40 cellular contexts compared by ENCODE assay signal in genomic region chr3:118529554-118529953, GRCh38.
"Had no signal": no experiment of that assay in that cellular context is flagged by ENCODE, and none has a peak within 500 bp of the region (broad histone marks: within the 10 kb centered on the region; RNA-seq: fewer than 3 reads in every experiment).

No MANE protein-coding gene starts in this region.

- H3K4me3 Mint-ChIP-seq: activated B cell treated with CpG ODN at 0.5 μM for 24 hours; activated CD4-positive, alpha-beta memory T cell treated with anti-CD3 and anti-CD28 coated beads for 36 hours; activated CD4-positive, alpha-beta T cell treated with anti-CD3 and anti-CD28 coated beads, Interleukin-2, amount 10 ng/mL, durations not matched to agents 24 days and 14 days; activated CD8-positive, alpha-beta T cell treated with anti-CD3 and anti-CD28 coated beads for 36 hours; activated naive CD4-positive, alpha-beta T cell treated with anti-CD3 and anti-CD28 coated beads for 36 hours; activated naive CD8-positive, alpha-beta T cell treated with anti-CD3 and anti-CD28 coated beads for 36 hours; activated T-cell treated with anti-CD3 and anti-CD28 coated beads, Interleukin-2, amount 50 U/mL, for 4 hours; activated T-cell treated with anti-CD3 and anti-CD28 coated beads, Interleukin-2, amount 50 U/mL, for 72 hours; activated T-helper 1 cell treated with anti-CD3 and anti-CD28 coated beads, Interleukin-12 subunit alpha, Interleukin-12 subunit beta, Interleukin-2, Interleukin-4 antibody, amounts not matched to agents 30 ng/mL and 10 ng/mL and 1 ng/mL, durations not matched to agents 14 hours and 24 hours and 36 hours; activated T-helper 17 cell treated with anti-CD3 and anti-CD28 coated beads, Interleukin-2, amount 50 U/mL, for 72 hours; central memory CD8-positive, alpha-beta T cell; T-helper 1 cell treated with Interleukin-12 subunit alpha and Interleukin-12 subunit beta and Interleukin-4 antibody, amounts not matched to agents 30 μg/mL and 1 μg/mL, for 36 hours; T-helper 2 cell treated with Interferon-gamma antibody and Interleukin-4, amounts not matched to agents 5 μg/mL and 100 μg/mL, for 36 hours had no signal

- H3K36me3 Mint-ChIP-seq: activated CD4-positive, alpha-beta memory T cell treated with anti-CD3 and anti-CD28 coated beads for 36 hours; activated naive CD4-positive, alpha-beta T cell treated with anti-CD3 and anti-CD28 coated beads, Interleukin-2, amount 50 U/mL, for 72 hours; activated naive CD8-positive, alpha-beta T cell treated with anti-CD3 and anti-CD28 coated beads for 36 hours had no signal

- H3K27me3 ChIP-seq: adrenal gland, body of pancreas, brain microvascular endothelial cell, breast epithelium, cardiac muscle cell had no signal

- ATAC-seq: activated CD8-positive, alpha-beta T cell treated with anti-CD3 and anti-CD28 coated beads for 36 hours; activated naive CD4-positive, alpha-beta T cell treated with anti-CD3 and anti-CD28 coated beads, Interleukin-2, amount 50 U/mL, for 72 hours; activated T-cell treated with anti-CD3 and anti-CD28 coated beads, Interleukin-2, amount 50 U/mL, for 4 hours; activated T-cell treated with anti-CD3 and anti-CD28 coated beads, Interleukin-2, amount 50 U/mL, for 72 hours; activated T-helper 17 cell treated with anti-CD3 and anti-CD28 coated beads, Interleukin-2, amount 50 U/mL, for 72 hours; body of pancreas had no signal

- H3K9me3 ChIP-seq: adrenal gland, body of pancreas, breast epithelium had no signal

- H3K27ac Mint-ChIP-seq: activated B cell treated with CpG ODN at 0.5 μM for 24 hours; activated CD4-positive, alpha-beta memory T cell treated with anti-CD3 and anti-CD28 coated beads for 36 hours; activated CD4-positive, alpha-beta T cell treated with anti-CD3 and anti-CD28 coated beads, Interleukin-2, amount 10 ng/mL, durations not matched to agents 24 days and 14 days; activated CD8-positive, alpha-beta T cell treated with anti-CD3 and anti-CD28 coated beads for 36 hours; activated naive CD4-positive, alpha-beta T cell treated with anti-CD3 and anti-CD28 coated beads for 36 hours; activated naive CD4-positive, alpha-beta T cell treated with anti-CD3 and anti-CD28 coated beads, Interleukin-2, amount 50 U/mL, for 72 hours; activated naive CD8-positive, alpha-beta T cell treated with anti-CD3 and anti-CD28 coated beads for 36 hours; activated T-cell treated with anti-CD3 and anti-CD28 coated beads, Interleukin-2, amount 50 U/mL, for 72 hours; activated T-helper 1 cell treated with anti-CD3 and anti-CD28 coated beads, Interleukin-12 subunit alpha, Interleukin-12 subunit beta, Interleukin-2, Interleukin-4 antibody, amounts not matched to agents 30 ng/mL and 10 ng/mL and 1 ng/mL, durations not matched to agents 14 hours and 24 hours and 36 hours; activated T-helper 17 cell treated with anti-CD3 and anti-CD28 coated beads, Interleukin-2, amount 50 U/mL, for 72 hours; T-helper 1 cell treated with Interleukin-12 subunit alpha and Interleukin-12 subunit beta and Interleukin-4 antibody, amounts not matched to agents 30 μg/mL and 1 μg/mL, for 36 hours; T-helper 2 cell treated with Interferon-gamma antibody and Interleukin-4, amounts not matched to agents 5 μg/mL and 100 μg/mL, for 36 hours had no signal

- H3K4me3 ChIP-seq: adrenal gland, body of pancreas, breast epithelium, cardiac muscle cell had no signal

- H3K27me3 Mint-ChIP-seq: activated B cell treated with CpG ODN at 0.5 μM for 24 hours; activated CD4-positive, alpha-beta memory T cell treated with anti-CD3 and anti-CD28 coated beads for 36 hours; activated CD4-positive, alpha-beta T cell treated with anti-CD3 and anti-CD28 coated beads, Interleukin-2, amount 10 ng/mL, durations not matched to agents 24 days and 14 days; activated CD8-positive, alpha-beta T cell treated with anti-CD3 and anti-CD28 coated beads for 36 hours; activated naive CD8-positive, alpha-beta T cell treated with anti-CD3 and anti-CD28 coated beads for 36 hours; activated T-helper 17 cell treated with anti-CD3 and anti-CD28 coated beads, Interleukin-2, amount 50 U/mL, for 72 hours; central memory CD8-positive, alpha-beta T cell had no signal

- DNase-seq: activated B cell treated with CpG ODN at 0.5 μM for 24 hours; activated CD4-positive, alpha-beta memory T cell treated with anti-CD3 and anti-CD28 coated beads for 36 hours; activated CD4-positive, alpha-beta T cell treated with anti-CD3 and anti-CD28 coated beads for 4 hours; activated CD4-positive, alpha-beta T cell treated with anti-CD3 and anti-CD28 coated beads, Interleukin-2, amount 10 ng/mL, durations not matched to agents 24 days and 14 days; activated CD4-positive, alpha-beta T cell treated with anti-CD3 and anti-CD28 coated beads, Interleukin-2, amount 50 U/mL, for 1 hour; activated CD4-positive, alpha-beta T cell treated with anti-CD3 and anti-CD28 coated beads, Interleukin-2, amount 50 U/mL, for 4 hours; activated CD4-positive, CD25-positive, alpha-beta regulatory T cell treated with anti-CD3 and anti-CD28 coated beads, Interleukin-2, amount 50 U/mL, for 72 hours; activated CD8-positive, alpha-beta memory T cell treated with anti-CD3 and anti-CD28 coated beads, Interleukin-2, amount 50 U/mL, for 4 hours; activated CD8-positive, alpha-beta T cell treated with anti-CD3 and anti-CD28 coated beads for 36 hours; activated effector memory CD4-positive, alpha-beta T cell treated with anti-CD3 and anti-CD28 coated beads, Interleukin-2, amount 50 U/mL, for 16 hours; activated gamma-delta T cell treated with Interleukin-2 at 50 U/mL for 16 hours; activated naive CD4-positive, alpha-beta T cell; activated naive CD4-positive, alpha-beta T cell treated with anti-CD3 and anti-CD28 coated beads for 36 hours; activated naive CD4-positive, alpha-beta T cell treated with anti-CD3 and anti-CD28 coated beads, Interleukin-2, amount 50 U/mL, for 16 hours; activated naive CD8-positive, alpha-beta T cell treated with anti-CD3 and anti-CD28 coated beads for 36 hours; activated T-cell treated with anti-CD3 and anti-CD28 coated beads for 4 hours; activated T-cell treated with anti-CD3 and anti-CD28 coated beads, Interleukin-2, amount 50 U/mL, for 1 hour; activated T-cell treated with anti-CD3 and anti-CD28 coated beads, Interleukin-2, amount 50 U/mL, for 4 hours; activated T-cell treated with anti-CD3 and anti-CD28 coated beads, Interleukin-2, amount 50 U/mL, for 72 hours; adrenal gland; amniotic stem cell; aorta; body of pancreas; brain microvascular endothelial cell; caudate nucleus; cerebellar nuclear complex; T-helper 1 cell; T-helper 2 cell; T-helper 9 cell had no signal

- H3K4me1 Mint-ChIP-seq: activated B cell treated with CpG ODN at 0.5 μM for 24 hours; activated CD4-positive, alpha-beta T cell treated with anti-CD3 and anti-CD28 coated beads, Interleukin-2, amount 10 ng/mL, durations not matched to agents 24 days and 14 days; activated naive CD8-positive, alpha-beta T cell treated with anti-CD3 and anti-CD28 coated beads for 36 hours; activated T-helper 17 cell treated with anti-CD3 and anti-CD28 coated beads, Interleukin-2, amount 50 U/mL, for 72 hours; central memory CD8-positive, alpha-beta T cell had no signal

- FAIRE-seq: astrocyte, TTC549 had no signal

- H3K4me1 ChIP-seq: adrenal gland, body of pancreas, breast epithelium had no signal

- H3K9me3 Mint-ChIP-seq: activated CD4-positive, alpha-beta memory T cell treated with anti-CD3 and anti-CD28 coated beads for 36 hours; activated CD4-positive, alpha-beta T cell treated with anti-CD3 and anti-CD28 coated beads, Interleukin-2, amount 10 ng/mL, durations not matched to agents 24 days and 14 days; activated naive CD8-positive, alpha-beta T cell treated with anti-CD3 and anti-CD28 coated beads for 36 hours; activated T-cell treated with anti-CD3 and anti-CD28 coated beads, Interleukin-2, amount 50 U/mL, for 4 hours; activated T-helper 1 cell treated with anti-CD3 and anti-CD28 coated beads, Interleukin-12 subunit alpha, Interleukin-12 subunit beta, Interleukin-2, Interleukin-4 antibody, amounts not matched to agents 30 ng/mL and 10 ng/mL and 1 ng/mL, durations not matched to agents 14 hours and 24 hours and 36 hours; activated T-helper 17 cell treated with anti-CD3 and anti-CD28 coated beads, Interleukin-2, amount 50 U/mL, for 72 hours; T-helper 1 cell treated with Interleukin-12 subunit alpha and Interleukin-12 subunit beta and Interleukin-4 antibody, amounts not matched to agents 30 μg/mL and 1 μg/mL, for 36 hours had no signal

- H3K36me3 ChIP-seq: adrenal gland, brain microvascular endothelial cell, breast epithelium, cardiac muscle cell had no signal

- H3K27ac ChIP-seq: adrenal gland, body of pancreas, brain microvascular endothelial cell, breast epithelium, cardiac muscle cell, VCaP had no signal
